In genomic region chr9:130041648-130042405, GRCh38 we compare ENCODE assay signal across 1 cellular context.
TF ChIP-seq lines count a peak whose summit lies in the region.

No MANE protein-coding gene starts in this region.

TF ChIP-seq in HEK293, 187 proteins besides CTCF, POLR2A, EP300 and RAD21 (continued from another document):
- no peak for TF ChIP-seq PRDM6 (tag by site-specific recombination; IDR thresholded peaks at IDR 0.05)
- TF ChIP-seq MYNN (tag by site-specific recombination; IDR thresholded peaks at IDR 0.05; ENCODE audit: borderline replicate concordance): no peak
- TF ChIP-seq KLF17 (tag by site-specific recombination; IDR thresholded peaks at IDR 0.05): no peak
- TF ChIP-seq ZXDB (tag by site-specific recombination; IDR thresholded peaks at IDR 0.05): no peak
- no peak for TF ChIP-seq ZNF785 (tag by site-specific recombination; IDR thresholded peaks at IDR 0.05)
- TF ChIP-seq ZNF645 (tag by site-specific recombination; IDR thresholded peaks at IDR 0.05): no peak
- no peak for TF ChIP-seq ZNF26 (tag by site-specific recombination; IDR thresholded peaks at IDR 0.05)
- no peak for TF ChIP-seq HIC1 (tag by site-specific recombination; IDR thresholded peaks at IDR 0.05)
- TF ChIP-seq GLIS2 (tag by site-specific recombination; IDR thresholded peaks at IDR 0.05): peak; percentile 28; the same call in 1 of the 2 replicates
- TF ChIP-seq ZNF510 (tag by site-specific recombination; IDR thresholded peaks at IDR 0.05; ENCODE audit: insufficient replicate concordance): no peak
- TF ChIP-seq ZNF660 (tag by site-specific recombination; IDR thresholded peaks at IDR 0.05): no peak
- no peak for TF ChIP-seq ZNF704 (tag by site-specific recombination; IDR thresholded peaks at IDR 0.05)
- peak; percentile 89; the same call in 1 of the 2 replicates for TF ChIP-seq ZNF530 (tag by site-specific recombination; IDR thresholded peaks at IDR 0.05; ENCODE audit: low read depth)
